6 cellular contexts compared by ENCODE assay signal in genomic region chr10:92851003-92851402, GRCh38.
"Had no signal": no experiment of that assay in that cellular context is flagged by ENCODE, and none has a peak within 500 bp of the region (broad histone marks: within the 10 kb centered on the region; RNA-seq: fewer than 3 reads in every experiment).

No MANE protein-coding gene starts in this region.

- H3K27ac Mint-ChIP-seq: GM23338, H9, HFFc6 had no signal

- H3K4me3 Mint-ChIP-seq: GM23338, H9, HFFc6 had no signal

- H3K9me3 Mint-ChIP-seq: HFFc6 had no signal

- DNase-seq: H9, HCEC 1CT, HFFc6, IMR-90 had no signal

- ATAC-seq: GM23338, K562 had no signal

- H3K4me3 ChIP-seq: GM23338, K562 had no signal
